In the genomic region with DNA sequence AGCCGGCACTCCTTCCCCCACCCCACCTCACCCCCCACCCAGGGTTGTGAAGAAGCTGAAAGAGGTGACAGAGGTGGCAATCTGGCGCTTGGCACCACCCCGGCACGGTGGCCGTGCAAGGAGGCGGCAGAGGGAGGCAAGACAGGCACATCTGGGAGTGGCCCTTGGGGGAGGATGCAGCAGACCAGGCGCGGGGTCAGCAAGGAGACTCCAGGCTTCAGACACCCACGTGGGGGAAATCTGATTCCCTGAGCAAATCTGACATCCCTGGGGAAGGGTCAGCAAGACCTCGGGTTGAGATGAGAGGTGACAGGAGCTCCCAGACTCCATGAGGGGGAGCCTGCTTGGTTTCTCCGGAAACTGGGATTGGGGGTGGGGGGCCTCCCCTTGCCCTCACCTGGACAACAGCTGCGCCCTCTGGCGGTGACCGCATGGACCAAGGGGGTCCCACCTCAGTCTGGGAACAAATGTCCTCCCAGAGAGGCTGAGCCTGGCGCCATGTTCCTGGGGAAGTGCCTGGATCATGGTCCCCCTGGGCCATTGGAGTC, we compare ENCODE assay signal across 8 cellular contexts. TPM values are rescaled to one million over a fixed set of nuclear protein-coding genes. Genes with fewer than 3 reads are reported as not detected.
DNase-seq lines count a peak whose midpoint lies in the region; ATAC-seq and TF ChIP-seq lines count a peak whose summit lies in the region.

No MANE protein-coding gene starts in this region.

- H3K27me3 ChIP-seq in ascending aorta: no peaks in the 10 kb centered on the region

- H3K9me3 Mint-ChIP-seq in natural killer cell: no peaks in the 10 kb centered on the region
- H3K9me3 Mint-ChIP-seq in natural killer cell treated with Interleukin-12 subunit alpha and Interleukin-12 subunit beta and Interleukin-15 and Interleukin-18, amount 100 ng/mL, for 72 hours: no peaks in the 10 kb centered on the region

- H3K9me3 ChIP-seq in ascending aorta: no peaks in the 10 kb centered on the region

- H3K36me3 Mint-ChIP-seq in natural killer cell: no peaks in the 10 kb centered on the region
- H3K36me3 Mint-ChIP-seq in natural killer cell treated with Interleukin-12 subunit alpha and Interleukin-12 subunit beta and Interleukin-15 and Interleukin-18, amount 100 ng/mL, for 72 hours: no peaks in the 10 kb centered on the region

- DNase-seq in natural killer cell (no peak), ascending aorta (ENCODE audit: low spot score in 2 of 2) (no peak), left kidney (ENCODE audit: low read depth, low spot score) (peak; percentile 95), DMS114 treated with DMSO at 0.1 percent for 48 hours (lab: John Stamatoyannopoulos, UW; ENCODE audit: unreplicated experiment) (no peak), NCI-H774 (lab: John Stamatoyannopoulos, UW) (no peak)
- DNase-seq in natural killer cell treated with Interleukin-12 subunit alpha and Interleukin-12 subunit beta and Interleukin-15 and Interleukin-18, amount 100 ng/mL, for 72 hours (ENCODE audit: low spot score): no peak
- no peak for DNase-seq in stimulated activated naive CD4-positive, alpha-beta T cell treated with Interleukin-2 at 50 U/mL for 16 hours (lab: John Stamatoyannopoulos, UW)

- TF ChIP-seq CTCF in natural killer cell (IDR thresholded peaks at IDR 0.05) (peak; percentile 20), ascending aorta (IDR thresholded peaks at IDR 0.05) (peak in 2 of 3 experiments; percentile 18 to 43)

- H3K36me3 ChIP-seq in ascending aorta: no peaks in the 10 kb centered on the region

- H3K27ac ChIP-seq in ascending aorta: peak overlapping the region; percentile 90 to 92

- peaks cover 23 to 37% of the 10 kb centered on the region in 2 donors for H3K4me1 ChIP-seq in ascending aorta

- peak overlapping the region in 1 of 2 donors; percentile 67 for H3K4me3 ChIP-seq in ascending aorta

- no peak overlapping the region for H3K4me3 Mint-ChIP-seq in natural killer cell
- H3K4me3 Mint-ChIP-seq in natural killer cell treated with Interleukin-12 subunit alpha and Interleukin-12 subunit beta and Interleukin-15 and Interleukin-18, amount 100 ng/mL, for 72 hours: no peak overlapping the region

- H3K4me1 Mint-ChIP-seq in natural killer cell: peaks cover 0 to 23% of the 10 kb centered on the region in 2 donors
- peaks cover 0 to 14% of the 10 kb centered on the region in 2 donors for H3K4me1 Mint-ChIP-seq in natural killer cell treated with Interleukin-12 subunit alpha and Interleukin-12 subunit beta and Interleukin-15 and Interleukin-18, amount 100 ng/mL, for 72 hours (ENCODE audit: low read depth in 2 of 2)

- ATAC-seq in natural killer cell (no peak), HG02759 (IDR thresholded peaks at IDR 0.05; ENCODE audit: unreplicated experiment) (no peak)
- ATAC-seq in natural killer cell treated with Interleukin-12 subunit alpha and Interleukin-12 subunit beta and Interleukin-15 and Interleukin-18, amount 100 ng/mL, for 72 hours: no peak

- H3K27ac Mint-ChIP-seq in natural killer cell: no peak overlapping the region
- H3K27ac Mint-ChIP-seq in natural killer cell treated with Interleukin-12 subunit alpha and Interleukin-12 subunit beta and Interleukin-15 and Interleukin-18, amount 100 ng/mL, for 72 hours: no peak overlapping the region

- intact Hi-C loops in natural killer cell (cut with micrococcal nuclease): no loop called here
- intact Hi-C loops in ascending aorta (cut with DNase I): loop anchor here (1.0 kb wide), 1 partner anchor 83 kb away; no protein-coding TSS in a partner anchor

- H3K27me3 Mint-ChIP-seq in natural killer cell (ENCODE audit: low read depth in 2 of 2): peaks cover 0 to 5% of the 10 kb centered on the region in 2 donors
- peaks cover 0 to 9% of the 10 kb centered on the region in 2 donors for H3K27me3 Mint-ChIP-seq in natural killer cell treated with Interleukin-12 subunit alpha and Interleukin-12 subunit beta and Interleukin-15 and Interleukin-18, amount 100 ng/mL, for 72 hours

RNA-seq across cellular contexts. Expression of a gene that starts 4.0 kb away (rescaled TPM):
- total RNA-seq in natural killer cell: not detected
- not detected for total RNA-seq in natural killer cell treated with Interleukin-12 subunit alpha and Interleukin-12 subunit beta and Interleukin-15 and Interleukin-18, amount 100 ng/mL, for 72 hours
- total RNA-seq in ascending aorta: not detected

RNA-seq across cellular contexts. Expression of a gene that starts 17.9 kb away (rescaled TPM):
- total RNA-seq in natural killer cell (10 to 100 TPM; 44.8 to 72.1 (median 57.4) TPM), ascending aorta (3.1 TPM)
- total RNA-seq in natural killer cell treated with Interleukin-12 subunit alpha and Interleukin-12 subunit beta and Interleukin-15 and Interleukin-18, amount 100 ng/mL, for 72 hours: 10 to 100 TPM; 29.4 to 43.8 TPM

RNA-seq across cellular contexts. Expression of a gene that starts 53.5 kb away (rescaled TPM):
- total RNA-seq in natural killer cell: 100 to 1,000 TPM; 143 to 166 (median 145) TPM
- total RNA-seq in natural killer cell treated with Interleukin-12 subunit alpha and Interleukin-12 subunit beta and Interleukin-15 and Interleukin-18, amount 100 ng/mL, for 72 hours: 100 to 1,000 TPM; 383 to 427 TPM
- total RNA-seq in ascending aorta: 520 TPM
